ENCODE assay signal across 14 cellular contexts in the genomic region with DNA sequence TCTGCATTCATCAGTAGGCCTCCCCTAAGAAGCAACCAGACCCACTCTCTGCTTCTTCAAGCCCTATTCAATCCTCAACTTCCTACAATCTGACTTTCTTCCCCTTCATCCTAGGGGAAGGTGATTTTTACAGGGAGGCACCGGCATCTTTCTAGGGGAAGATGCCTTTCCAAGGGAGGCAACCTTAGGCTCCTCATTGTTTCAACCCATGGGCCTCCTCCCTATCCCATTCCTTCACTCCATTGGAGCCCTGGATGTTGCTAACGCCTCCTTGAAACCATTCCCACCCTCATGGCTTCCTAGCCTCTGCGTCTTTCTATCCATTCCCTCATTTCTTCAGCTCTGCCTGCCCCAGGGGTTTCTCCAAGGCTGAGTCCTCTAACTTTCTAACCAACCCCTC.
"Had no signal": no experiment of that assay in that cellular context is flagged by ENCODE, and none has a peak within 500 bp of the region (broad histone marks: within the 10 kb centered on the region; RNA-seq: fewer than 3 reads in every experiment).

No MANE protein-coding gene starts in this region.

- DNase-seq: activated CD4-positive, alpha-beta T cell treated with anti-CD3 and anti-CD28 coated beads, Interleukin-2, amount 50 U/mL, for 4 hours; activated gamma-delta T cell; activated naive CD8-positive, alpha-beta T cell treated with anti-CD3 and anti-CD28 coated beads, Interleukin-2, amount 50 U/mL, for 24 hours; activated T-cell treated with anti-CD3 and anti-CD28 coated beads, Interleukin-2, amount 50 U/mL, for 4 hours; effector CD8-positive, alpha-beta T cell; hippocampal formation; lower lobe of right lung; naive thymus-derived CD4-positive, alpha-beta T cell; stimulated activated CD4-positive, alpha-beta T cell treated with anti-CD3 and anti-CD28 coated beads, Interleukin-2, amount 100 ng/mL, for 48 hours; stimulated activated naive CD8-positive, alpha-beta T cell treated with anti-CD3 and anti-CD28 coated beads, Interleukin-15, Interleukin-2, amounts not matched to agents 100 U/mL and 50 U/mL, for 24 hours; SW 1271; testis had no signal

- ATAC-seq: activated CD4-positive, CD25-positive, alpha-beta regulatory T cell treated with anti-CD3 and anti-CD28 coated beads, Interleukin-2, amount 50 U/mL, for 24 hours; activated naive CD8-positive, alpha-beta T cell treated with anti-CD3 and anti-CD28 coated beads, Interleukin-2, amount 50 U/mL, for 24 hours; activated T-cell treated with anti-CD3 and anti-CD28 coated beads, Interleukin-2, amount 50 U/mL, for 4 hours; lower lobe of right lung; naive thymus-derived CD4-positive, alpha-beta T cell; stimulated activated naive CD8-positive, alpha-beta T cell treated with anti-CD3 and anti-CD28 coated beads, Interleukin-15, Interleukin-2, amounts not matched to agents 100 U/mL and 50 U/mL, for 24 hours had no signal

- H3K4me3 Mint-ChIP-seq: activated naive CD8-positive, alpha-beta T cell treated with anti-CD3 and anti-CD28 coated beads, Interleukin-2, amount 50 U/mL, for 24 hours; activated T-cell treated with anti-CD3 and anti-CD28 coated beads, Interleukin-2, amount 50 U/mL, for 4 hours; T-helper 2 cell treated with Interferon-gamma antibody and Interleukin-4, amounts not matched to agents 5 μg/mL and 100 μg/mL, for 36 hours had no signal

- H3K27ac Mint-ChIP-seq: activated naive CD8-positive, alpha-beta T cell treated with anti-CD3 and anti-CD28 coated beads, Interleukin-2, amount 50 U/mL, for 24 hours; T-helper 2 cell treated with Interferon-gamma antibody and Interleukin-4, amounts not matched to agents 5 μg/mL and 100 μg/mL, for 36 hours had no signal

- H3K9me3 Mint-ChIP-seq: activated naive CD8-positive, alpha-beta T cell treated with anti-CD3 and anti-CD28 coated beads, Interleukin-2, amount 50 U/mL, for 24 hours; activated T-cell treated with anti-CD3 and anti-CD28 coated beads, Interleukin-2, amount 50 U/mL, for 4 hours; naive thymus-derived CD4-positive, alpha-beta T cell; T-helper 2 cell treated with Interferon-gamma antibody and Interleukin-4, amounts not matched to agents 5 μg/mL and 100 μg/mL, for 36 hours had no signal

- H3K36me3 Mint-ChIP-seq: naive thymus-derived CD4-positive, alpha-beta T cell had no signal
